13 cellular contexts compared by ENCODE assay signal in genomic region chr19:39160889-39161672, GRCh38. TPM values are rescaled to one million over a fixed set of nuclear protein-coding genes. Genes with fewer than 3 reads are reported as not detected.
DNase-seq lines count a peak whose midpoint lies in the region; ATAC-seq, FAIRE-seq and TF ChIP-seq lines count a peak whose summit lies in the region.
"Had no signal": no experiment of that assay in that cellular context is flagged by ENCODE, and none has a peak within 500 bp of the region (broad histone marks: within the 10 kb centered on the region; RNA-seq: fewer than 3 reads in every experiment).

No MANE protein-coding gene starts in this region.

- FAIRE-seq in bronchial epithelial cell (lab: Jason Lieb, UNC), result peak; percentile 47

- intact Hi-C loops in stomach (cut with DNase I; ENCODE audit: low total_unique reads), result no loop called here

- no peaks in the 10 kb centered on the region for H3K9me3 ChIP-seq in stomach

- no peak for ATAC-seq in HG03139 (IDR thresholded peaks at IDR 0.05; ENCODE audit: unreplicated experiment)
- no peak for ATAC-seq in HG03378 (IDR thresholded peaks at IDR 0.05; ENCODE audit: unreplicated experiment)
- ATAC-seq: activated CD8-positive, alpha-beta T cell treated with anti-CD3 and anti-CD28 coated beads for 36 hours had no signal

- H3K27me3 ChIP-seq in bronchial epithelial cell (ENCODE audit: control insufficient read depth, insufficient read depth, low read length) (no peaks in the 10 kb centered on the region), stomach (no peaks in the 10 kb centered on the region)

- WGBS in stomach, 5 donors, result 70 to 73% (median 73%) methylated on average over 15 to 21 of the region's 21 CpGs

- H3K4me3 ChIP-seq in bronchial epithelial cell (ENCODE audit: low read depth, low read length), result no peak overlapping the region
- no peak overlapping the region for H3K4me3 ChIP-seq in stomach

- peak overlapping the region in 3 of 5 donors; percentile 41 to 63 (median 42) for H3K27ac ChIP-seq in stomach

- TF ChIP-seq EP300 in stomach (IDR thresholded peaks at IDR 0.05), result no peak

- DNase-seq in M059J (ENCODE audit: low read depth) (peak; percentile 25), bronchial epithelial cell (ENCODE audit: low read depth) (peak; percentile 30), kidney tubule cell (ENCODE audit: low spot score) (peak; percentile 18), stomach (no peak), anterior cingulate cortex (lab: John Stamatoyannopoulos, UW) (no peak), mucosa of gallbladder (ENCODE audit: low spot score) (no peak)
- DNase-seq: activated CD8-positive, alpha-beta T cell treated with anti-CD3 and anti-CD28 coated beads for 36 hours; activated naive CD4-positive, alpha-beta T cell treated with anti-CD3 and anti-CD28 coated beads for 36 hours; COR-L47; NCI-H2029 had no signal

- H3K36me3 ChIP-seq in bronchial epithelial cell (ENCODE audit: control insufficient read depth, insufficient read depth, low read length) (no peaks in the 10 kb centered on the region), stomach (no peaks in the 10 kb centered on the region)

- no peak for TF ChIP-seq POLR2A in stomach (IDR thresholded peaks at IDR 0.05)

- peaks cover 48 to 90% (median 73%) of the 10 kb centered on the region in 4 donors for H3K4me1 ChIP-seq in stomach

- TF ChIP-seq CTCF in bronchial epithelial cell (IDR thresholded peaks at IDR 0.05; ENCODE audit: insufficient read depth, low read length, severe bottlenecking), result no peak
- TF ChIP-seq CTCF in stomach (IDR thresholded peaks at IDR 0.05), result no peak

RNA-seq across cellular contexts. Expression of gene PAK4, which starts 35.5 kb away (rescaled TPM):
- total RNA-seq in M059J (2014; rRNA removed; shearing (Covaris generic)), result 6.1 and 10.9 TPM in 2 replicates
- total RNA-seq in bronchial epithelial cell, result 4.5 and 6.8 TPM in 2 replicates
- total RNA-seq in stomach, result 10 to 100 TPM in 3 of 5 donors, 1 to 10 TPM in 2; 4.2 to 80.4 (median 35.6) TPM
- polyA plus RNA-seq in stomach, result 10 to 100 TPM; 20.8 to 24.5 (median 24.3) TPM
- 89.3 TPM for total RNA-seq in mucosa of gallbladder

RNA-seq across cellular contexts. Expression of gene NCCRP1, which starts 35.7 kb away (rescaled TPM):
- not detected in 2 replicates for total RNA-seq in M059J (2014; rRNA removed; shearing (Covaris generic))
- 9.5 and 22.4 TPM in 2 replicates for total RNA-seq in bronchial epithelial cell
- not detected for total RNA-seq in stomach
- polyA plus RNA-seq in stomach, result 10 to 100 TPM in 1 of 3 donors, under 1 TPM in 1, not detected in 1; 0.37 to 40.6 TPM
- 0.17 TPM for total RNA-seq in mucosa of gallbladder
- total RNA-seq: activated CD8-positive, alpha-beta T cell treated with anti-CD3 and anti-CD28 coated beads for 36 hours; activated naive CD4-positive, alpha-beta T cell treated with anti-CD3 and anti-CD28 coated beads for 36 hours; myocyte had no signal

RNA-seq across cellular contexts. Expression of gene SYCN, which starts 43.0 kb away (rescaled TPM):
- total RNA-seq in M059J (2014; rRNA removed; shearing (Covaris generic)), result not detected in 2 replicates
- total RNA-seq in bronchial epithelial cell (not detected in 2 replicates), stomach (not detected), mucosa of gallbladder (1.1 TPM)
- 1 to 10 TPM in 1 of 3 donors, under 1 TPM in 1, not detected in 1; 0.65 to 1.9 TPM for polyA plus RNA-seq in stomach
- total RNA-seq: activated CD8-positive, alpha-beta T cell treated with anti-CD3 and anti-CD28 coated beads for 36 hours; activated naive CD4-positive, alpha-beta T cell treated with anti-CD3 and anti-CD28 coated beads for 36 hours; myocyte had no signal

Comparison
In these comparisons a context has a peak if more than half of its experiments do, and no peak if none do; other contexts are left out.
1. DNase-seq: peak in M059J (single experiment), bronchial epithelial cell (single experiment) and kidney tubule cell (single experiment); none in stomach (single experiment), anterior cingulate cortex (0 of 58) and mucosa of gallbladder (single experiment).